1 cellular context compared by ENCODE assay signal in the genomic region with DNA sequence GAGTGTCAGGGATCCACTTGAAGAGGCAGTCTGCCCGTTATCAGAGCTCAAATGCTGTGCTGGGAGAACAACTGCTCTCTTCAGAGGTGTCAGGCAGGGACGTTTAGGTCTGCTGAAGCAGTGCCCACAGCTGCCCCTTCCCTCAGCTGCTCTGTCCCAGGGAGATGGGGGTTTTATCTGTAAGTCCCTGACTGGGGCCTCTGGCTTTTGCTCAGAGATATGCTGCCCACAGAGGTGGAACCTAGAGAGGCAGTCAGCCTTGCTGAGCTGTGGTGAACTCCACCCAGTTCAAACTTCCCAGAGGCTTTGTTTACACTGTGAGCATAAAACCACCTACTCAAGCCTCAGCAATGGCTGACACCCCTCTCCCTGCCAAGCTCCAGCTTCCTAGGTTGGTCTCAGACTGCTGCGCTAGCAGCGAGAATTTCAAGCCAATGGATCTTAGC.
A peak's percentile ranks its signal among the peaks of the same experiment; 100 is the strongest.
TF ChIP-seq lines count a peak whose summit lies in the region.

No MANE protein-coding gene starts in this region.

TF ChIP-seq in K562, 482 proteins besides CTCF, POLR2A, EP300 and RAD21 (continued from another document and continues in another):
- TF ChIP-seq RBM14 (IDR thresholded peaks at IDR 0.05; ENCODE audit: borderline replicate concordance, insufficient read depth, low read depth, low read length) = no peak
- TF ChIP-seq, protein P1, sequence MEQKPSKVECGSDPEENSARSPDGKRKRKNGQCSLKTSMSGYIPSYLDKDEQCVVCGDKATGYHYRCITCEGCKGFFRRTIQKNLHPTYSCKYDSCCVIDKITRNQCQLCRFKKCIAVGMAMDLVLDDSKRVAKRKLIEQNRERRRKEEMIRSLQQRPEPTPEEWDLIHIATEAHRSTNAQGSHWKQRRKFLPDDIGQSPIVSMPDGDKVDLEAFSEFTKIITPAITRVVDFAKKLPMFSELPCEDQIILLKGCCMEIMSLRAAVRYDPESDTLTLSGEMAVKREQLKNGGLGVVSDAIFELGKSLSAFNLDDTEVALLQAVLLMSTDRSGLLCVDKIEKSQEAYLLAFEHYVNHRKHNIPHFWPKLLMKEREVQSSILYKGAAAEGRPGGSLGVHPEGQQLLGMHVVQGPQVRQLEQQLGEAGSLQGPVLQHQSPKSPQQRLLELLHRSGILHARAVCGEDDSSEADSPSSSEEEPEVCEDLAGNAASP (IDR thresholded peaks at IDR 0.05) = no peak
- TF ChIP-seq, protein P2, sequence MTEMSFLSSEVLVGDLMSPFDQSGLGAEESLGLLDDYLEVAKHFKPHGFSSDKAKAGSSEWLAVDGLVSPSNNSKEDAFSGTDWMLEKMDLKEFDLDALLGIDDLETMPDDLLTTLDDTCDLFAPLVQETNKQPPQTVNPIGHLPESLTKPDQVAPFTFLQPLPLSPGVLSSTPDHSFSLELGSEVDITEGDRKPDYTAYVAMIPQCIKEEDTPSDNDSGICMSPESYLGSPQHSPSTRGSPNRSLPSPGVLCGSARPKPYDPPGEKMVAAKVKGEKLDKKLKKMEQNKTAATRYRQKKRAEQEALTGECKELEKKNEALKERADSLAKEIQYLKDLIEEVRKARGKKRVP (CRISPR knock-in tag; IDR thresholded peaks at IDR 0.05) = 0 out of 2 replicates have a peak, but pooled peaks have one; percentile 15
- TF ChIP-seq TEAD1 (CRISPR knock-in tag; IDR thresholded peaks at IDR 0.05) = peak in 1 of 2 experiments; percentile 78; a peak in 2 of 4 replicates
- no peak for TF ChIP-seq XRCC3 (IDR thresholded peaks at IDR 0.05)
- no peak for TF ChIP-seq MCM2 (IDR thresholded peaks at IDR 0.05; ENCODE audit: low read depth)
- TF ChIP-seq HDAC2 (IDR thresholded peaks at IDR 0.05) = no peak
- TF ChIP-seq, protein P3, sequence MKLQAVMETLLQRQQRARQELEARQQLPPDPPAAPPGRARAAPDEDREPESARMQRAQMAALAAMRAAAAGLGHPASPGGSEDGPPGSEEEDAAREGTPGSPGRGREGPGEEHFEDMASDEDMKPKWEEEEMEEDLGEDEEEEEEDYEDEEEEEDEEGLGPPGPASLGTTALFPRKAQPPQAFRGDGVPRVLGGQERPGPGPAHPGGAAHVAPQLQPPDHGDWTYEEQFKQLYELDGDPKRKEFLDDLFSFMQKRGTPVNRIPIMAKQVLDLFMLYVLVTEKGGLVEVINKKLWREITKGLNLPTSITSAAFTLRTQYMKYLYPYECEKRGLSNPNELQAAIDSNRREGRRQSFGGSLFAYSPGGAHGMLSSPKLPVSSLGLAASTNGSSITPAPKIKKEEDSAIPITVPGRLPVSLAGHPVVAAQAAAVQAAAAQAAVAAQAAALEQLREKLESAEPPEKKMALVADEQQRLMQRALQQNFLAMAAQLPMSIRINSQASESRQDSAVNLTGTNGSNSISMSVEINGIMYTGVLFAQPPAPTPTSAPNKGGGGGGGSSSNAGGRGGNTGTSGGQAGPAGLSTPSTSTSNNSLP (IDR thresholded peaks at IDR 0.05; ENCODE audit: borderline replicate concordance, low read depth, low read length) = no peak
- TF ChIP-seq, protein P4, sequence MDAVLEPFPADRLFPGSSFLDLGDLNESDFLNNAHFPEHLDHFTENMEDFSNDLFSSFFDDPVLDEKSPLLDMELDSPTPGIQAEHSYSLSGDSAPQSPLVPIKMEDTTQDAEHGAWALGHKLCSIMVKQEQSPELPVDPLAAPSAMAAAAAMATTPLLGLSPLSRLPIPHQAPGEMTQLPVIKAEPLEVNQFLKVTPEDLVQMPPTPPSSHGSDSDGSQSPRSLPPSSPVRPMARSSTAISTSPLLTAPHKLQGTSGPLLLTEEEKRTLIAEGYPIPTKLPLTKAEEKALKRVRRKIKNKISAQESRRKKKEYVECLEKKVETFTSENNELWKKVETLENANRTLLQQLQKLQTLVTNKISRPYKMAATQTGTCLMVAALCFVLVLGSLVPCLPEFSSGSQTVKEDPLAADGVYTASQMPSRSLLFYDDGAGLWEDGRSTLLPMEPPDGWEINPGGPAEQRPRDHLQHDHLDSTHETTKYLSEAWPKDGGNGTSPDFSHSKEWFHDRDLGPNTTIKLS (IDR thresholded peaks at IDR 0.05; ENCODE audit: borderline replicate concordance, low read depth) = no peak
- TF ChIP-seq RBBP5 (IDR thresholded peaks at IDR 0.05; ENCODE audit: borderline replicate concordance, insufficient read depth, low read length, poor library complexity, severe bottlenecking) = no peak
- no peak for TF ChIP-seq TRIM28 (IDR thresholded peaks at IDR 0.05)
- no peak for TF ChIP-seq SREBF2 (CRISPR knock-in tag; IDR thresholded peaks at IDR 0.05)
- no peak for TF ChIP-seq HMG20A (CRISPR knock-in tag; conservative IDR thresholded peaks at IDR 0.05)
- no peak for TF ChIP-seq MTF1 (CRISPR knock-in tag; IDR thresholded peaks at IDR 0.05; ENCODE audit: borderline replicate concordance)
- no peak for TF ChIP-seq NCOA4 (IDR thresholded peaks at IDR 0.05; ENCODE audit: partially characterized antibody)
- no peak for TF ChIP-seq GTF2A2 (tag; IDR thresholded peaks at IDR 0.05)
- peak; percentile 70; the same call in 1 of the 2 replicates for TF ChIP-seq ZNF311 (CRISPR knock-in tag; IDR thresholded peaks at IDR 0.05)
- TF ChIP-seq, protein P5, sequence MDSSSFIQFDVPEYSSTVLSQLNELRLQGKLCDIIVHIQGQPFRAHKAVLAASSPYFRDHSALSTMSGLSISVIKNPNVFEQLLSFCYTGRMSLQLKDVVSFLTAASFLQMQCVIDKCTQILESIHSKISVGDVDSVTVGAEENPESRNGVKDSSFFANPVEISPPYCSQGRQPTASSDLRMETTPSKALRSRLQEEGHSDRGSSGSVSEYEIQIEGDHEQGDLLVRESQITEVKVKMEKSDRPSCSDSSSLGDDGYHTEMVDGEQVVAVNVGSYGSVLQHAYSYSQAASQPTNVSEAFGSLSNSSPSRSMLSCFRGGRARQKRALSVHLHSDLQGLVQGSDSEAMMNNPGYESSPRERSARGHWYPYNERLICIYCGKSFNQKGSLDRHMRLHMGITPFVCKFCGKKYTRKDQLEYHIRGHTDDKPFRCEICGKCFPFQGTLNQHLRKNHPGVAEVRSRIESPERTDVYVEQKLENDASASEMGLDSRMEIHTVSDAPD (CRISPR knock-in tag; IDR thresholded peaks at IDR 0.05) = no peak
- TF ChIP-seq, protein P6, sequence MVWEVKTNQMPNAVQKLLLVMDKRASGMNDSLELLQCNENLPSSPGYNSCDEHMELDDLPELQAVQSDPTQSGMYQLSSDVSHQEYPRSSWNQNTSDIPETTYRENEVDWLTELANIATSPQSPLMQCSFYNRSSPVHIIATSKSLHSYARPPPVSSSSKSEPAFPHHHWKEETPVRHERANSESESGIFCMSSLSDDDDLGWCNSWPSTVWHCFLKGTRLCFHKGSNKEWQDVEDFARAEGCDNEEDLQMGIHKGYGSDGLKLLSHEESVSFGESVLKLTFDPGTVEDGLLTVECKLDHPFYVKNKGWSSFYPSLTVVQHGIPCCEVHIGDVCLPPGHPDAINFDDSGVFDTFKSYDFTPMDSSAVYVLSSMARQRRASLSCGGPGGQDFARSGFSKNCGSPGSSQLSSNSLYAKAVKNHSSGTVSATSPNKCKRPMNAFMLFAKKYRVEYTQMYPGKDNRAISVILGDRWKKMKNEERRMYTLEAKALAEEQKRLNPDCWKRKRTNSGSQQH (CRISPR knock-in tag; IDR thresholded peaks at IDR 0.05) = no peak
- TF ChIP-seq TBL1XR1 (IDR thresholded peaks at IDR 0.05; ENCODE audit: low read length in 2 of 2) = 0 out of 4 replicates have a peak, but pooled peaks of 1 of the 2 experiments have one; percentile 23
- TF ChIP-seq TCF3 (CRISPR knock-in tag; IDR thresholded peaks at IDR 0.05) = peak; percentile 90
- peak; percentile 40; the same call in 1 of the 2 replicates for TF ChIP-seq LEF1 (IDR thresholded peaks at IDR 0.05)
- no peak for TF ChIP-seq ZNF780A (CRISPR knock-in tag; IDR thresholded peaks at IDR 0.05)
- TF ChIP-seq PHF20 (IDR thresholded peaks at IDR 0.05; ENCODE audit: partially characterized antibody) = no peak
- TF ChIP-seq NR3C1 (CRISPR knock-in tag; IDR thresholded peaks at IDR 0.05) = no peak
- TF ChIP-seq, protein P7, sequence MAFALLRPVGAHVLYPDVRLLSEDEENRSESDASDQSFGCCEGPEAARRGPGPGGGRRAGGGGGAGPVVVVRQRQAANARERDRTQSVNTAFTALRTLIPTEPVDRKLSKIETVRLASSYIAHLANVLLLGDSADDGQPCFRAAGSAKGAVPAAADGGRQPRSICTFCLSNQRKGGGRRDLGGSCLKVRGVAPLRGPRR (CRISPR knock-in tag; IDR thresholded peaks at IDR 0.05) = no peak
- TF ChIP-seq CREB1 (IDR thresholded peaks at IDR 0.05) = no peak
- no peak for TF ChIP-seq CREB1 (CRISPR knock-in tag; IDR thresholded peaks at IDR 0.05)
- TF ChIP-seq PRPF4 (IDR thresholded peaks at IDR 0.05; ENCODE audit: insufficient read depth, low read depth, low read length, poor library complexity, severe bottlenecking) = no peak
- TF ChIP-seq MEF2A (IDR thresholded peaks at IDR 0.05; ENCODE audit: control insufficient read depth, low read depth, low read length) = no peak
- no peak for TF ChIP-seq ZFX (CRISPR knock-in tag; IDR thresholded peaks at IDR 0.05)
- TF ChIP-seq SMAD3 (CRISPR knock-in tag; conservative IDR thresholded peaks at IDR 0.05) = no peak; the same call in 1 of the 2 replicates
- no peak for TF ChIP-seq SNIP1 (IDR thresholded peaks at IDR 0.05; ENCODE audit: low read depth)
- TF ChIP-seq HMG20B (CRISPR knock-in tag; IDR thresholded peaks at IDR 0.05) = no peak
- TF ChIP-seq POLR2AphosphoS5 (IDR thresholded peaks at IDR 0.05; ENCODE audit: control insufficient read depth, insufficient read depth, low read depth, low read length) = peak; percentile 76
- TF ChIP-seq BRD9 (IDR thresholded peaks at IDR 0.05; ENCODE audit: low read depth, partially characterized antibody) = no peak
- no peak for TF ChIP-seq MEIS2 (IDR thresholded peaks at IDR 0.05; ENCODE audit: partially characterized antibody)
- 0 out of 2 replicates have a peak, but pooled peaks have one; percentile 20 for TF ChIP-seq CREM (IDR thresholded peaks at IDR 0.05; ENCODE audit: low read depth)
- no peak for TF ChIP-seq TARDBP (IDR thresholded peaks at IDR 0.05)
- peak; percentile 53 for TF ChIP-seq SMARCA4 (IDR thresholded peaks at IDR 0.05)
- TF ChIP-seq FOXK2 (conservative IDR thresholded peaks at IDR 0.05 in 1 of 2, IDR thresholded peaks at IDR 0.05 in 1 of 2; ENCODE audit: low read depth in 2 of 2) = peak; percentile 84 to 87
- no peak for TF ChIP-seq PTTG1 (tag; IDR thresholded peaks at IDR 0.05; ENCODE audit: low read depth)
- no peak for TF ChIP-seq ESRRB (CRISPR knock-in tag; IDR thresholded peaks at IDR 0.05; ENCODE audit: borderline replicate concordance)
- TF ChIP-seq, protein P8, sequence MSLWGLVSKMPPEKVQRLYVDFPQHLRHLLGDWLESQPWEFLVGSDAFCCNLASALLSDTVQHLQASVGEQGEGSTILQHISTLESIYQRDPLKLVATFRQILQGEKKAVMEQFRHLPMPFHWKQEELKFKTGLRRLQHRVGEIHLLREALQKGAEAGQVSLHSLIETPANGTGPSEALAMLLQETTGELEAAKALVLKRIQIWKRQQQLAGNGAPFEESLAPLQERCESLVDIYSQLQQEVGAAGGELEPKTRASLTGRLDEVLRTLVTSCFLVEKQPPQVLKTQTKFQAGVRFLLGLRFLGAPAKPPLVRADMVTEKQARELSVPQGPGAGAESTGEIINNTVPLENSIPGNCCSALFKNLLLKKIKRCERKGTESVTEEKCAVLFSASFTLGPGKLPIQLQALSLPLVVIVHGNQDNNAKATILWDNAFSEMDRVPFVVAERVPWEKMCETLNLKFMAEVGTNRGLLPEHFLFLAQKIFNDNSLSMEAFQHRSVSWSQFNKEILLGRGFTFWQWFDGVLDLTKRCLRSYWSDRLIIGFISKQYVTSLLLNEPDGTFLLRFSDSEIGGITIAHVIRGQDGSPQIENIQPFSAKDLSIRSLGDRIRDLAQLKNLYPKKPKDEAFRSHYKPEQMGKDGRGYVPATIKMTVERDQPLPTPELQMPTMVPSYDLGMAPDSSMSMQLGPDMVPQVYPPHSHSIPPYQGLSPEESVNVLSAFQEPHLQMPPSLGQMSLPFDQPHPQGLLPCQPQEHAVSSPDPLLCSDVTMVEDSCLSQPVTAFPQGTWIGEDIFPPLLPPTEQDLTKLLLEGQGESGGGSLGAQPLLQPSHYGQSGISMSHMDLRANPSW (CRISPR knock-in tag; IDR thresholded peaks at IDR 0.05) = no peak
- no peak for TF ChIP-seq ZNF282 (CRISPR knock-in tag; IDR thresholded peaks at IDR 0.05)
- no peak for TF ChIP-seq SMARCA5 (IDR thresholded peaks at IDR 0.05)
- TF ChIP-seq BRF1 (IDR thresholded peaks at IDR 0.05; ENCODE audit: borderline replicate concordance, extremely low read depth, insufficient read length) = no peak
- TF ChIP-seq, protein P9, sequence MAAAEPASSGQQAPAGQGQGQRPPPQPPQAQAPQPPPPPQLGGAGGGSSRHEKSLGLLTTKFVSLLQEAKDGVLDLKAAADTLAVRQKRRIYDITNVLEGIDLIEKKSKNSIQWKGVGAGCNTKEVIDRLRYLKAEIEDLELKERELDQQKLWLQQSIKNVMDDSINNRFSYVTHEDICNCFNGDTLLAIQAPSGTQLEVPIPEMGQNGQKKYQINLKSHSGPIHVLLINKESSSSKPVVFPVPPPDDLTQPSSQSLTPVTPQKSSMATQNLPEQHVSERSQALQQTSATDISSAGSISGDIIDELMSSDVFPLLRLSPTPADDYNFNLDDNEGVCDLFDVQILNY (CRISPR knock-in tag; IDR thresholded peaks at IDR 0.05) = no peak
- peak; percentile 63 for TF ChIP-seq MTA2 (IDR thresholded peaks at IDR 0.05; ENCODE audit: low read depth)
- TF ChIP-seq, protein P10, sequence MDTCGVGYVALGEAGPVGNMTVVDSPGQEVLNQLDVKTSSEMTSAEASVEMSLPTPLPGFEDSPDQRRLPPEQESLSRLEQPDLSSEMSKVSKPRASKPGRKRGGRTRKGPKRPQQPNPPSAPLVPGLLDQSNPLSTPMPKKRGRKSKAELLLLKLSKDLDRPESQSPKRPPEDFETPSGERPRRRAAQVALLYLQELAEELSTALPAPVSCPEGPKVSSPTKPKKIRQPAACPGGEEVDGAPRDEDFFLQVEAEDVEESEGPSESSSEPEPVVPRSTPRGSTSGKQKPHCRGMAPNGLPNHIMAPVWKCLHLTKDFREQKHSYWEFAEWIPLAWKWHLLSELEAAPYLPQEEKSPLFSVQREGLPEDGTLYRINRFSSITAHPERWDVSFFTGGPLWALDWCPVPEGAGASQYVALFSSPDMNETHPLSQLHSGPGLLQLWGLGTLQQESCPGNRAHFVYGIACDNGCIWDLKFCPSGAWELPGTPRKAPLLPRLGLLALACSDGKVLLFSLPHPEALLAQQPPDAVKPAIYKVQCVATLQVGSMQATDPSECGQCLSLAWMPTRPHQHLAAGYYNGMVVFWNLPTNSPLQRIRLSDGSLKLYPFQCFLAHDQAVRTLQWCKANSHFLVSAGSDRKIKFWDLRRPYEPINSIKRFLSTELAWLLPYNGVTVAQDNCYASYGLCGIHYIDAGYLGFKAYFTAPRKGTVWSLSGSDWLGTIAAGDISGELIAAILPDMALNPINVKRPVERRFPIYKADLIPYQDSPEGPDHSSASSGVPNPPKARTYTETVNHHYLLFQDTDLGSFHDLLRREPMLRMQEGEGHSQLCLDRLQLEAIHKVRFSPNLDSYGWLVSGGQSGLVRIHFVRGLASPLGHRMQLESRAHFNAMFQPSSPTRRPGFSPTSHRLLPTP (IDR thresholded peaks at IDR 0.05; ENCODE audit: borderline replicate concordance, extremely low read depth, insufficient read length) = no peak
- TF ChIP-seq PHB2 (IDR thresholded peaks at IDR 0.05; ENCODE audit: low read depth) = no peak
- TF ChIP-seq SOX6 (IDR thresholded peaks at IDR 0.05) = peak; percentile 62
- TF ChIP-seq MEF2D (tag; conservative IDR thresholded peaks at IDR 0.05; ENCODE audit: low read depth) = no peak
